In the genomic region with DNA sequence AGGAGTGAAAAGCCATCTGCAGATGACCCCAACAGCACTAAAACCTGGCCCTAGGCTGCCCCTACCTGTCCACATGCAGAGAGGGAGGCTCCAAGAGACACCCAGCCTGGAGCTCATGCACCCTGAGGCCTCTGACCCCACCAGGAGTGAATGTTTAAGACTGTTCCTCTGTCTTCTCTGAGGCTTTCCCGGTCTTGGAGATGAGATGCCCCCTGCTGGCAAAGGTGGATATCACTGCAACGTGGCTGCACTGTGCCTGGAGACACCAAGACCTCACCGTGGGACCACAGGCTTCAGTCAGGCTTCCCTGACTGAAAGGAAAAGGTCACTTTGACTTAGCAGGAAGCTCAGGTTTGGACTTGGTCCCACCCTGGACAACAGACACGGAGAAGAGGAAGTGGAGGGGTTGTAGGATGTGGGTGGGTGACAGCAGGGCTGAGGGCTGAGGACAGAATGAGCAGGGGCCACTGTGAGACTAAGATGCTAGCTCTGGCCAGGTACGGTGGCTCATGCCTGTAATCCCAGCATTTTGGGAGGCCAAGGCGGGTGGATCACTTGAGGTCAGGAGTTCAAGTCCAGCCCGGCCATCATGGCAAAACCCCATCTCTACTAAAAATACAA, we compare ENCODE assay signal across 8 cellular contexts. TPM values are rescaled to one million over a fixed set of nuclear protein-coding genes. Genes with fewer than 3 reads are reported as not detected.
DNase-seq lines count a peak whose midpoint lies in the region; ATAC-seq and TF ChIP-seq lines count a peak whose summit lies in the region.
"Not testable (repeated sequence)": the region's sequence is repeated elsewhere in the genome, so short reads cannot be mapped to it uniquely, and the experiment has no call there.

No MANE protein-coding gene starts in this region.

- H3K9me2 ChIP-seq in GM23248 (ENCODE audit: insufficient read depth), result not testable (repeated sequence)

- H3K9ac ChIP-seq in GM23248, result not testable (repeated sequence)

- ATAC-seq in SK-N-SH treated with all-trans-retinoic acid at 6 μM for 48 hours, result peak; percentile 95

- H3K4me1 Mint-ChIP-seq in neural crest cell, result peaks cover 19% of the 10 kb centered on the region

- not testable (repeated sequence) for H3K36me3 Mint-ChIP-seq in neural crest cell (ENCODE audit: low read depth)

- H3K4me3 ChIP-seq in GM23248; fibroblast of pulmonary artery (replicated peaks; ENCODE audit: low read depth, low read length): not testable (repeated sequence)

- TF ChIP-seq CTCF in LNCAP (IDR thresholded peaks at IDR 0.05), result peak; percentile 52
- peak; percentile 60 for TF ChIP-seq CTCF in fibroblast of pulmonary artery (IDR thresholded peaks at IDR 0.05; ENCODE audit: low read length, missing control alignments)
- TF ChIP-seq CTCF in neural crest cell (conservative IDR thresholded peaks at IDR 0.05), result peak; percentile 65

- H3K4me3 Mint-ChIP-seq in neural crest cell, result peak overlapping the region; percentile 79

- H4K20me1 ChIP-seq in GM23248 (ENCODE audit: insufficient read depth), result not testable (repeated sequence)

- H3K27me3 Mint-ChIP-seq in neural crest cell (ENCODE audit: low read depth), result not testable (repeated sequence)

- DNase-seq in GDM1 (lab: John Stamatoyannopoulos, UW) (peak; percentile 28), GM23248 (peak; percentile 69), fibroblast of pulmonary artery (ENCODE audit: low read depth) (peak; percentile 70), neural crest cell (ENCODE audit: low read depth, low spot score) (peak; percentile 50), substantia nigra (lab: John Stamatoyannopoulos, UW) (peak in 29 of 49 donors; percentile 0 to 41 (median 9))
- DNase-seq in activated effector memory CD4-positive, alpha-beta T cell treated with Interleukin-2 at 50 U/mL for 16 hours, result peak; percentile 27

- not testable (repeated sequence) for H3K36me3 ChIP-seq in GM23248 (ENCODE audit: low read depth)

- not testable (repeated sequence) for H3K9me3 ChIP-seq in GM23248 (ENCODE audit: low read depth)

- H3K9me3 Mint-ChIP-seq in neural crest cell, result not testable (repeated sequence)

- not testable (repeated sequence) for H3K4me1 ChIP-seq in GM23248 (ENCODE audit: insufficient read depth)

- peak overlapping the region; percentile 33; the same call in 1 of the 2 replicates for H2AFZ ChIP-seq in GM23248

- 7 to 22% methylated on average over 3 to 5 of the region's 7 CpGs for WGBS in GM23248 (ENCODE audit: low coverage in 1 of 2, low lambda C conversion rate in 2 of 2, missing lambda C conversion rate in 2 of 2), 2 experiments

- peaks cover 10% of the 10 kb centered on the region for H3F3A ChIP-seq in GM23248 (ENCODE audit: insufficient read depth)

- in situ Hi-C loops in GM23248 (cut with MboI), result not testable (repeated sequence)

- peaks cover 73% of the 10 kb centered on the region for H3K79me2 ChIP-seq in GM23248 (ENCODE audit: insufficient read depth)

- H3K4me2 ChIP-seq in GM23248 (ENCODE audit: unreplicated experiment), result not testable (repeated sequence)

- H3K27ac ChIP-seq in GM23248, result 0 out of 2 replicates have a peak overlapping the region, but pooled peaks have one; percentile 24
- not testable (repeated sequence) for H3K27ac ChIP-seq in substantia nigra (ENCODE audit: low read depth, low read length, poor library complexity, severe bottlenecking)

- not testable (repeated sequence) for H3K27ac Mint-ChIP-seq in neural crest cell (ENCODE audit: unreplicated experiment)

- not testable (repeated sequence) for H3K27me3 ChIP-seq in GM23248 (replicated peaks; ENCODE audit: insufficient read depth)

RNA-seq across cellular contexts. Expression of gene FAM156A, which starts 31.8 kb away (rescaled TPM):
- 17.4 and 67.5 TPM in 2 replicates for total RNA-seq in GM23248 (2014; rRNA removed; shearing (Covaris generic))
- 19.8 and 31.7 TPM in 2 replicates for polyA plus RNA-seq in GM23248 (2016; fragmentation: Nextera tagmentation; extraction: Ambion mirVana)
- total RNA-seq in neural crest cell, result 21.7 and 24.6 TPM in 2 replicates

RNA-seq across cellular contexts. Expression of gene GPR173, which starts 58.5 kb away (rescaled TPM):
- total RNA-seq in GM23248 (2014; rRNA removed; shearing (Covaris generic)), result 0.86 and 2.7 TPM in 2 replicates
- 0.09 and 0.24 TPM in 2 replicates for polyA plus RNA-seq in GM23248 (2016; fragmentation: Nextera tagmentation; extraction: Ambion mirVana)
- total RNA-seq in neural crest cell, result 11.8 and 13.0 TPM in 2 replicates

Comparison
In these comparisons a context has a peak if more than half of its experiments do, and no peak if none do; other contexts are left out.
1. DNase-seq: peak in every context shown above with its lines; median percentile 70 in fibroblast of pulmonary artery; 69 in GM23248; 50 in neural crest cell; 28 in GDM1; 27 in activated effector memory CD4-positive, alpha-beta T cell treated with Interleukin-2 at 50 U/mL for 16 hours; 9 in substantia nigra.